Comparison of ENCODE assay signal across 17 cellular contexts in the genomic region with DNA sequence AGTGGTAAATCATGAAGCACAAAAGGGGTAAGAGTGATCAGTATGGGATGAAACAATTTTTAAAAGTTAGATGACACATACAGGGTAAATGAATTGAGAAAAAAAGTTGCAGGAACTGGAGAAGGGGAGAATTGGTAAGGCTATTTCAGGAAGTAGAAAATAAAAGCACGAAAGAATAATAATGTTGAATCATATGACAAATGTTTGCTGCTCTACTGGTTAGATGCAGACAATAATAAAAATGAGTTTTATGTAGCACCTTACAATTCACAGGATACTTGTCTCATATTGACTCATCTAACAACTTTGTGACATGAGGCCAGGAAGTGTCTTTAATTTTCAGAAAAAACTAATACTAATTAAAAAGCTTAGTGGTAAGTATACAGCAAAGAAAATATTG.
A peak's percentile ranks its signal among the peaks of the same experiment; 100 is the strongest.
DNase-seq lines count a peak whose midpoint lies in the region; ATAC-seq, FAIRE-seq and TF ChIP-seq lines count a peak whose summit lies in the region.
"Had no signal": no experiment of that assay in that cellular context is flagged by ENCODE, and none has a peak within 500 bp of the region (broad histone marks: within the 10 kb centered on the region; RNA-seq: fewer than 3 reads in every experiment).

No MANE protein-coding gene starts in this region.

- SMC1A ChIA-PET in GM12878 (lab: Charles Lee; ENCODE audit: uncharacterized antibody, unreplicated experiment), result interaction anchor here (1.0 to 2.1 kb wide), 4 partner anchors 12 to 588 kb away, joined by 3 to 7 read pairs (median 4); no protein-coding TSS in a partner anchor

- H3K9me2 ChIP-seq in PC-3 (replicated peaks; ENCODE audit: low read length) (no peaks in the 10 kb centered on the region), neural cell (ENCODE audit: insufficient read depth, low read length) (no peaks in the 10 kb centered on the region)

- no peak for TF ChIP-seq POLR2A in GM12878 (IDR thresholded peaks at IDR 0.05; ENCODE audit: low read depth, low read length)

- no peaks in the 10 kb centered on the region for H3K36me3 ChIP-seq in PC-3 (ENCODE audit: low read depth, low read length)
- no peaks in the 10 kb centered on the region for H3K36me3 ChIP-seq in GM12878 (ENCODE audit: control insufficient read depth in 2 of 2, insufficient read depth in 2 of 2, low read length in 1 of 2)
- no peaks in the 10 kb centered on the region for H3K36me3 ChIP-seq in neural cell (ENCODE audit: insufficient read depth, low read length)
- no peaks in the 10 kb centered on the region for H3K36me3 ChIP-seq in CD8-positive, alpha-beta T cell (ENCODE audit: insufficient read depth, low read length)
- H3K36me3 ChIP-seq: BE2C, HAP-1 had no signal

- H3K27me3 ChIP-seq in PC-3 (ENCODE audit: low read length) (no peaks in the 10 kb centered on the region), GM12878 (replicated peaks in 1 of 2; ENCODE audit: control insufficient read depth in 2 of 2, insufficient read depth in 2 of 2, low read length in 1 of 2) (no peaks in the 10 kb centered on the region), neural cell (ENCODE audit: insufficient read depth, low read depth, low read length) (no peaks in the 10 kb centered on the region)
- H3K27me3 ChIP-seq in CD8-positive, alpha-beta T cell (ENCODE audit: insufficient read depth, low read length), result no peaks in the 10 kb centered on the region
- H3K27me3 ChIP-seq: BE2C had no signal

- CTCF ChIA-PET in PC-3 (lab: Charles Lee), result no interaction called here
- CTCF ChIA-PET in GM12878 (lab: Yijun Ruan, JAX), result interaction anchor here (0.9 to 2.8 kb wide), 2 partner anchors 16 to 411 kb away, joined by 3 to 13 read pairs; no protein-coding TSS in a partner anchor
- CTCF ChIA-PET in CD8-positive, alpha-beta T cell (lab: Charles Lee), result no interaction called here

- intact Hi-C loops in PC-3 (cut with micrococcal nuclease), result loop anchor here (5.0 kb wide), 1 partner anchor 413 kb away; no protein-coding TSS in a partner anchor
- intact Hi-C loops in GM12878 (cut with micrococcal nuclease; ENCODE audit: unreplicated experiment), result loop anchor here (5.0 kb wide), 2 partner anchors 342 to 567 kb away; a partner anchor contains a TSS
- intact Hi-C loops in CD8-positive, alpha-beta T cell (cut with DNase I, micrococcal nuclease), result no loop called here

- peaks cover 8% of the 10 kb centered on the region for H3K9me3 Mint-ChIP-seq in CD8-positive, alpha-beta T cell

- TF ChIP-seq EP300 in GM12878 (IDR thresholded peaks at IDR 0.05; ENCODE audit: borderline replicate concordance in 1 of 2, control insufficient read depth in 1 of 2, low read depth in 2 of 2, low read length in 2 of 2), result no peak
- no peak for TF ChIP-seq EP300 in neural cell (conservative IDR thresholded peaks at IDR 0.05; ENCODE audit: poor library complexity, severe bottlenecking)

- H3K79me2 ChIP-seq in PC-3 (ENCODE audit: low read length) (no peaks in the 10 kb centered on the region), GM12878 (ENCODE audit: control insufficient read depth, insufficient read depth, low read length) (no peaks in the 10 kb centered on the region), neural cell (replicated peaks; ENCODE audit: insufficient read depth, low read length) (no peaks in the 10 kb centered on the region)

- H3K9me3 ChIP-seq in PC-3 (ENCODE audit: low read length) (no peaks in the 10 kb centered on the region), GM12878 (replicated peaks; ENCODE audit: control insufficient read depth, insufficient read depth, low read length) (peaks cover 12% of the 10 kb centered on the region), neural cell (ENCODE audit: low read length) (no peaks in the 10 kb centered on the region)
- H3K9me3 ChIP-seq in CD8-positive, alpha-beta T cell (ENCODE audit: low read length), result no peaks in the 10 kb centered on the region
- H3K9me3 ChIP-seq: BE2C, HAP-1 had no signal

- RAD21 ChIA-PET in GM12878 (lab: Charles Lee; ENCODE audit: unreplicated experiment), result interaction anchor here (0.9 to 1.0 kb wide), 2 partner anchors 342 to 568 kb away, joined by 3 to 7 read pairs; no protein-coding TSS in a partner anchor

- no peaks in the 10 kb centered on the region for H3K36me3 Mint-ChIP-seq in CD8-positive, alpha-beta T cell
- H3K36me3 Mint-ChIP-seq: CD4-positive, CD25-positive, alpha-beta regulatory T cell had no signal

- peak overlapping the region; percentile 26 for H3K4me2 ChIP-seq in PC-3 (ENCODE audit: low read length)
- no peak overlapping the region for H3K4me2 ChIP-seq in GM12878 (ENCODE audit: control insufficient read depth, insufficient read depth)
- H3K4me2 ChIP-seq in neural cell (ENCODE audit: low read length), result no peak overlapping the region
- H3K4me2 ChIP-seq: KMS-11 had no signal

- H3K4me3 ChIP-seq in PC-3 (ENCODE audit: low read length), result no peak overlapping the region
- H3K4me3 ChIP-seq in GM12878, result no peak overlapping the region
- H3K4me3 ChIP-seq in neural cell (ENCODE audit: low read length), result no peak overlapping the region
- H3K4me3 ChIP-seq in CD8-positive, alpha-beta T cell (ENCODE audit: low read depth, low read length), result no peak overlapping the region
- H3K4me3 ChIP-seq: HAP-1 had no signal

- DNase-seq in PC-3, result peak; percentile 56
- DNase-seq in GM12878 (ENCODE audit: low read depth, low spot score), result no peak
- no peak for DNase-seq in CD8-positive, alpha-beta T cell
- DNase-seq: ACHN; BE2C; C1 segment of cervical spinal cord; CD4-positive, CD25-positive, alpha-beta regulatory T cell; DMS153; DND-41 had no signal

- no peak for FAIRE-seq in GM12878 (lab: Jason Lieb, UNC)
- FAIRE-seq: GM12892, GM18507 had no signal

- H3K27me3 Mint-ChIP-seq in CD8-positive, alpha-beta T cell (ENCODE audit: low read depth), result no peaks in the 10 kb centered on the region
- H3K27me3 Mint-ChIP-seq: CD4-positive, CD25-positive, alpha-beta regulatory T cell had no signal

- TF ChIP-seq RAD21 in GM12878 (IDR thresholded peaks at IDR 0.05; ENCODE audit: insufficient read depth, low read depth, low read length) (no peak), neural cell (conservative IDR thresholded peaks at IDR 0.05) (no peak)

- peak overlapping the region; percentile 44 for H3K27ac ChIP-seq in PC-3 (ENCODE audit: low read length)
- H3K27ac ChIP-seq in GM12878 (ENCODE audit: control insufficient read depth, insufficient read depth), result no peak overlapping the region
- H3K27ac ChIP-seq in neural cell (ENCODE audit: low read length), result peak overlapping the region; percentile 38
- no peak overlapping the region for H3K27ac ChIP-seq in CD8-positive, alpha-beta T cell (ENCODE audit: low read depth, low read length)
- H3K27ac ChIP-seq: HL-60, KMS-11 had no signal

- H3K4me1 ChIP-seq in PC-3 (ENCODE audit: insufficient read depth, low read length) (peaks cover 15% of the 10 kb centered on the region), GM12878 (ENCODE audit: control insufficient read depth, insufficient read depth, low read length) (no peaks in the 10 kb centered on the region; the same call in 1 of the 2 replicates)
- no peaks in the 10 kb centered on the region for H3K4me1 ChIP-seq in CD8-positive, alpha-beta T cell (ENCODE audit: insufficient read depth, low read length)
- H3K4me1 ChIP-seq: BE2C, HAP-1 had no signal

- no peak for TF ChIP-seq CTCF in PC-3 (conservative IDR thresholded peaks at IDR 0.05; ENCODE audit: low read depth, low read length)
- no peak for TF ChIP-seq CTCF in GM12878 (IDR thresholded peaks at IDR 0.05 in 2 of 3, conservative IDR thresholded peaks at IDR 0.05 in 1 of 3; ENCODE audit: control insufficient read depth in 2 of 3, extremely low read depth in 1 of 3, insufficient read depth in 1 of 3, low read depth in 3 of 3, low read length in 3 of 3)
- no peak for TF ChIP-seq CTCF in neural cell (IDR thresholded peaks at IDR 0.05; ENCODE audit: poor library complexity, severe bottlenecking)
- no peak for TF ChIP-seq CTCF in CD8-positive, alpha-beta T cell (IDR thresholded peaks at IDR 0.05)

- POLR2A ChIA-PET in PC-3 (lab: Charles Lee; ENCODE audit: unreplicated experiment), result no interaction called here
- POLR2A ChIA-PET in GM12878 (lab: Charles Lee), result interaction anchor here (0.6 kb wide), 1 partner anchor 567 kb away, joined by 3 read pairs; no protein-coding TSS in a partner anchor
- POLR2A ChIA-PET in CD8-positive, alpha-beta T cell (lab: Charles Lee), result no interaction called here

- H3F3A ChIP-seq in PC-3 (ENCODE audit: low read length, unreplicated experiment) (no peaks in the 10 kb centered on the region), neural cell (ENCODE audit: insufficient read depth, low read length, poor library complexity, severe bottlenecking) (no peaks in the 10 kb centered on the region)

- ATAC-seq in PC-3, result peak; percentile 85
- ATAC-seq in GM12878, result no peak
- no peak for ATAC-seq in GM19351 (IDR thresholded peaks at IDR 0.05; ENCODE audit: unreplicated experiment)
- ATAC-seq in HG03175 (IDR thresholded peaks at IDR 0.05; ENCODE audit: unreplicated experiment), result no peak
- ATAC-seq in CD8-positive, alpha-beta T cell, result no peak

- H3K27ac Mint-ChIP-seq in CD8-positive, alpha-beta T cell, result no peak overlapping the region
- H3K27ac Mint-ChIP-seq: CD4-positive, CD25-positive, alpha-beta regulatory T cell had no signal

- H4K20me1 ChIP-seq in PC-3 (ENCODE audit: low read length) (no peaks in the 10 kb centered on the region), GM12878 (ENCODE audit: control insufficient read depth, insufficient read depth) (no peaks in the 10 kb centered on the region), neural cell (ENCODE audit: insufficient read depth) (no peaks in the 10 kb centered on the region)

- no peaks in the 10 kb centered on the region for H3K4me1 Mint-ChIP-seq in CD8-positive, alpha-beta T cell (ENCODE audit: low read depth)
- H3K4me1 Mint-ChIP-seq: CD4-positive, CD25-positive, alpha-beta regulatory T cell had no signal

- H3K9ac ChIP-seq in PC-3 (ENCODE audit: low read length), result no peak overlapping the region
- no peak overlapping the region for H3K9ac ChIP-seq in GM12878 (ENCODE audit: control insufficient read depth, insufficient read depth, low read length)
- no peak overlapping the region for H3K9ac ChIP-seq in neural cell (ENCODE audit: low read length)
- H3K9ac ChIP-seq: KMS-11 had no signal

- WGBS in GM12878 (ENCODE audit: insufficient coverage, insufficient replicate concordance, low lambda C conversion rate, missing lambda C conversion rate), result 95% methylated on average over 1 of the region's 1 CpG

- H2AFZ ChIP-seq in PC-3 (ENCODE audit: low read length), result no peak overlapping the region
- H2AFZ ChIP-seq in GM12878 (ENCODE audit: control insufficient read depth, low read depth, low read length), result no peak overlapping the region
- H2AFZ ChIP-seq in neural cell (ENCODE audit: low read depth, low read length), result no peak overlapping the region

- in situ Hi-C loops in GM12878 (cut with MboI), result no loop called here

- no peak overlapping the region for H3K4me3 Mint-ChIP-seq in CD8-positive, alpha-beta T cell
- H3K4me3 Mint-ChIP-seq: CD4-positive, CD25-positive, alpha-beta regulatory T cell had no signal

- BruUV-seq in PC-3 (replicated peaks; lab: Mats Ljungman, UMichigan) (no TSS peak), GM12878 (replicated peaks; lab: Mats Ljungman, UMichigan) (no TSS peak)

TF ChIP-seq in GM12878, 131 proteins besides CTCF, POLR2A, EP300 and RAD21 (continues in another document):
- peak; percentile 12; the same call in 1 of the 2 replicates for TF ChIP-seq JUNB (IDR thresholded peaks at IDR 0.05)
- no peak for TF ChIP-seq IKZF2 (IDR thresholded peaks at IDR 0.05)

TF ChIP-seq in neural cell, 6 proteins besides CTCF, POLR2A, EP300 and RAD21 (continues in another document):
- TF ChIP-seq POLR2AphosphoS5 (IDR thresholded peaks at IDR 0.05), result no peak
- no peak for TF ChIP-seq TAF1 (IDR thresholded peaks at IDR 0.05; ENCODE audit: low read depth)

Comparison
In these comparisons a context has a peak if more than half of its experiments do, and no peak if none do; other contexts are left out.
1. H3K27ac ChIP-seq: peak in PC-3 (single experiment) and neural cell (single experiment); none in GM12878 (single experiment) and CD8-positive, alpha-beta T cell (single experiment).
2. intact Hi-C loops: an anchor here in PC-3 (5.0 kb wide) and GM12878 (5.0 kb wide); none called in CD8-positive, alpha-beta T cell.